ENCODE assay signal across 9 cellular contexts in the genomic region with DNA sequence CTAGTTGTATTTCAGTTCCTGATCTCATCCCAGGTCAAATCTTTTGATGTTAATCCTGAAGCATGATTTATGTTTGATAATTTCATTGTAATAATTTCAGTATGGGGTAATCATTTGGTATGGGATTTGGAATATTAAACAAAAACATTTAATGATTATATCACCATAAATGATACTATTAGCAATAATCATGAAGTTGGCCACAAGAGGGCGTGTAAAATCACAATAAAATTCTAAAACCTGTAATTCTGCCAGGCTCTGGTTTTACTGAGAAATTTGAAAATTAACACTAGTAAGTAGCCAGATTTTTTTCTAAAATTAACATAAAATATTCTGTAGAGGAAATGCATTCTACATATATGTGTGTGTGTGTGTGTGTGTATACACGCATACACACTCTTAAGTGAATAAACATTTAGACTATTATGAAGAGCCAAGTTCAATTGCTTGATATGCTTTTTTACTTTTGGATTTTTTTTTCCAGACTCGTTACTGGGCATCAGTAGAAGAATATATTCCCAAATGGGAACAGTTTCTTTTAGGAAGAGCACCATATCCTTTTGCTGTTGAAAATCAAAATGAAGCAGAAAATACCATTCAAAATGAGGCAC. TPM values are rescaled to one million over a fixed set of nuclear protein-coding genes. Genes with fewer than 3 reads are reported as not detected.
DNase-seq lines count a peak whose midpoint lies in the region; ATAC-seq, FAIRE-seq and TF ChIP-seq lines count a peak whose summit lies in the region.
"Had no signal": no experiment of that assay in that cellular context is flagged by ENCODE, and none has a peak within 500 bp of the region (broad histone marks: within the 10 kb centered on the region; RNA-seq: fewer than 3 reads in every experiment).

No MANE protein-coding gene starts in this region.

- H3K4me1 Mint-ChIP-seq in activated T-helper 1 cell treated with anti-CD3 and anti-CD28 coated beads, Interleukin-12 subunit alpha, Interleukin-12 subunit beta, Interleukin-2, Interleukin-4 antibody, amounts not matched to agents 30 ng/mL and 10 ng/mL and 1 ng/mL, durations not matched to agents 14 hours and 24 hours and 36 hours (ENCODE audit: low read depth), result no peaks in the 10 kb centered on the region

- DNase-seq in A549 (ENCODE audit: low read depth in 1 of 2, low spot score in 1 of 2) (peak in 1 of 2 experiments; percentile 7), GM13976 (ENCODE audit: low spot score) (no peak), SK-MEL-5 (ENCODE audit: low read depth, low spot score) (peak; percentile 34), NCI-H1436 (lab: John Stamatoyannopoulos, UW) (no peak), NCI-H1048 (lab: John Stamatoyannopoulos, UW) (no peak)
- no peak for DNase-seq in activated T-helper 1 cell treated with anti-CD3 and anti-CD28 coated beads, Interleukin-12 subunit alpha, Interleukin-12 subunit beta, Interleukin-2, Interleukin-4 antibody, amounts not matched to agents 30 ng/mL and 10 ng/mL and 1 ng/mL, durations not matched to agents 14 hours and 24 hours and 36 hours (ENCODE audit: low spot score)
- DNase-seq: stimulated activated CD8-positive, alpha-beta memory T cell treated with anti-CD3 and anti-CD28 coated beads, Interleukin-4, amount 100 ng/mL, for 48 hours had no signal

- POLR2A ChIA-PET in A549 (lab: Yijun Ruan, JAX), result no interaction called here

- TF ChIP-seq EP300 in A549 (IDR thresholded peaks at IDR 0.05), result no peak

- TF ChIP-seq CTCF in A549 (IDR thresholded peaks at IDR 0.05), result peak; percentile 56
- TF ChIP-seq CTCF in GM13976 (IDR thresholded peaks at IDR 0.05; ENCODE audit: borderline replicate concordance, control extremely low read depth, extremely low read depth, insufficient read depth, missing control alignments), result peak; percentile 23

- H3K9me3 Mint-ChIP-seq in activated T-helper 1 cell treated with anti-CD3 and anti-CD28 coated beads, Interleukin-12 subunit alpha, Interleukin-12 subunit beta, Interleukin-2, Interleukin-4 antibody, amounts not matched to agents 30 ng/mL and 10 ng/mL and 1 ng/mL, durations not matched to agents 14 hours and 24 hours and 36 hours, result no peaks in the 10 kb centered on the region

- peak in 1 of 2 experiments; percentile 37; a peak in 1 of 5 replicates for TF ChIP-seq RAD21 in A549 (conservative IDR thresholded peaks at IDR 0.05 in 1 of 2, IDR thresholded peaks at IDR 0.05 in 1 of 2)

- intact Hi-C loops in activated T-helper 1 cell treated with anti-CD3 and anti-CD28 coated beads, Interleukin-12 subunit alpha, Interleukin-12 subunit beta, Interleukin-2, Interleukin-4 antibody, amounts not matched to agents 30 ng/mL and 10 ng/mL and 1 ng/mL, durations not matched to agents 14 hours and 24 hours and 36 hours (cut with micrococcal nuclease), result loop anchor here (2.0 kb wide), 1 partner anchor 228 kb away; no protein-coding TSS in a partner anchor

- H3K36me3 Mint-ChIP-seq in activated T-helper 1 cell treated with anti-CD3 and anti-CD28 coated beads, Interleukin-12 subunit alpha, Interleukin-12 subunit beta, Interleukin-2, Interleukin-4 antibody, amounts not matched to agents 30 ng/mL and 10 ng/mL and 1 ng/mL, durations not matched to agents 14 hours and 24 hours and 36 hours (ENCODE audit: low read depth), result no peaks in the 10 kb centered on the region

- no peak overlapping the region for H3K4me2 ChIP-seq in A549

- H3K27me3 Mint-ChIP-seq in activated T-helper 1 cell treated with anti-CD3 and anti-CD28 coated beads, Interleukin-12 subunit alpha, Interleukin-12 subunit beta, Interleukin-2, Interleukin-4 antibody, amounts not matched to agents 30 ng/mL and 10 ng/mL and 1 ng/mL, durations not matched to agents 14 hours and 24 hours and 36 hours (ENCODE audit: insufficient read depth), result peaks cover 3% of the 10 kb centered on the region

- WGBS in A549 (ENCODE audit: missing lambda C conversion rate), result 33% methylated on average over 3 of the region's 3 CpGs

- no peaks in the 10 kb centered on the region for H3K4me1 ChIP-seq in A549

- ATAC-seq in A549 (no peak), HG02970 (IDR thresholded peaks at IDR 0.05; ENCODE audit: low FRiP score, unreplicated experiment) (no peak)

- no peak for FAIRE-seq in A549 (lab: Jason Lieb, UNC)
- peak; percentile 92 for FAIRE-seq in islet of Langerhans (lab: Jason Lieb, UNC)

- in situ Hi-C loops in GM13976 (cut with MboI; ENCODE audit: low sequenced_read_pairs, unreplicated experiment) (no loop called here), SK-MEL-5 (cut with HindIII; ENCODE audit: low pct_unique_long_range_greater_than_20kb, low sequenced_read_pairs) (no loop called here)

- CTCF ChIA-PET in A549 (lab: Yijun Ruan, JAX), result interaction anchor here (0.6 to 2.2 kb wide), 5 partner anchors 15 to 222 kb away, joined by 3 to 6 read pairs (median 4); no protein-coding TSS in a partner anchor

- no peak overlapping the region for H3K27ac Mint-ChIP-seq in activated T-helper 1 cell treated with anti-CD3 and anti-CD28 coated beads, Interleukin-12 subunit alpha, Interleukin-12 subunit beta, Interleukin-2, Interleukin-4 antibody, amounts not matched to agents 30 ng/mL and 10 ng/mL and 1 ng/mL, durations not matched to agents 14 hours and 24 hours and 36 hours

- H3K4me3 ChIP-seq in A549, result no peak overlapping the region

- TF ChIP-seq POLR2A in A549 (IDR thresholded peaks at IDR 0.05; ENCODE audit: low read length), result no peak

- no peaks in the 10 kb centered on the region for H3K9me3 ChIP-seq in A549

- H3K27ac ChIP-seq in A549, result no peak overlapping the region

- H3K4me3 Mint-ChIP-seq in activated T-helper 1 cell treated with anti-CD3 and anti-CD28 coated beads, Interleukin-12 subunit alpha, Interleukin-12 subunit beta, Interleukin-2, Interleukin-4 antibody, amounts not matched to agents 30 ng/mL and 10 ng/mL and 1 ng/mL, durations not matched to agents 14 hours and 24 hours and 36 hours, result no peak overlapping the region

TF ChIP-seq in A549, 52 proteins besides CTCF, POLR2A, EP300 and RAD21:
- TF ChIP-seq SMC3 (IDR thresholded peaks at IDR 0.05), result peak; percentile 57; the same call in 2 of the 3 replicates
- TF ChIP-seq, protein P1, sequence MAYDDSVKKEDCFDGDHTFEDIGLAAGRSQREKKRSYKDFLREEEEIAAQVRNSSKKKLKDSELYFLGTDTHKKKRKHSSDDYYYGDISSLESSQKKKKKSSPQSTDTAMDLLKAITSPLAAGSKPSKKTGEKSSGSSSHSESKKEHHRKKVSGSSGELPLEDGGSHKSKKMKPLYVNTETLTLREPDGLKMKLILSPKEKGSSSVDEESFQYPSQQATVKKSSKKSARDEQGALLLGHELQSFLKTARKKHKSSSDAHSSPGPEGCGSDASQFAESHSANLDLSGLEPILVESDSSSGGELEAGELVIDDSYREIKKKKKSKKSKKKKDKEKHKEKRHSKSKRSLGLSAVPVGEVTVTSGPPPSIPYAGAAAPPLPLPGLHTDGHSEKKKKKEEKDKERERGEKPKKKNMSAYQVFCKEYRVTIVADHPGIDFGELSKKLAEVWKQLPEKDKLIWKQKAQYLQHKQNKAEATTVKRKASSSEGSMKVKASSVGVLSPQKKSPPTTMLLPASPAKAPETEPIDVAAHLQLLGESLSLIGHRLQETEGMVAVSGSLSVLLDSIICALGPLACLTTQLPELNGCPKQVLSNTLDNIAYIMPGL (CRISPR knock-in tag; IDR thresholded peaks at IDR 0.05; ENCODE audit: borderline replicate concordance), result no peak

RNA-seq across cellular contexts. Expression of a gene that starts 40.5 kb away (rescaled TPM):
- polyA plus RNA-seq in A549 (2011; rRNA removed) (not detected in 2 replicates), A549 (2017; fragmentation: RNase III; extraction: RNeasy Plus Mini Kit Qiagen cat#74134 plus additional on column Dnase treatment) (not detected in 3 replicates)
- polyA plus RNA-seq in A549 (2012; cell fraction: cytosol; rRNA removed), result not detected in 2 replicates
- not detected in 2 replicates for polyA plus RNA-seq in A549 (2012; cell fraction: nucleus; rRNA removed)
- polyA minus RNA-seq in A549 (2011; rRNA and poly(A)+ RNA removed), result not detected in 2 replicates
- not detected in 2 replicates for total RNA-seq in SK-MEL-5 (2014; rRNA removed; shearing (Covaris generic))
- polyA plus RNA-seq in SK-MEL-5 (2015; cell fraction: cytosol; rRNA removed), result not detected in 2 replicates
- polyA plus RNA-seq in SK-MEL-5 (2015; cell fraction: nucleus; rRNA removed), result not detected in 2 replicates
- total RNA-seq in activated T-helper 1 cell treated with anti-CD3 and anti-CD28 coated beads, Interleukin-12 subunit alpha, Interleukin-12 subunit beta, Interleukin-2, Interleukin-4 antibody, amounts not matched to agents 30 ng/mL and 10 ng/mL and 1 ng/mL, durations not matched to agents 14 hours and 24 hours and 36 hours, result not detected in 2 replicates
